ENCODE assay signal across 8 cellular contexts in genomic region chr1:169484107-169484506, GRCh38. TPM values are rescaled to one million over a fixed set of nuclear protein-coding genes. Genes with fewer than 3 reads are reported as not detected.
DNase-seq lines count a peak whose midpoint lies in the region; ATAC-seq and TF ChIP-seq lines count a peak whose summit lies in the region.

No MANE protein-coding gene starts in this region.

- ATAC-seq in PC-3 (0 out of 2 replicates have a peak, but pooled peaks have one; percentile 2), esophagus mucosa (peak; percentile 43), GM21423 (IDR thresholded peaks at IDR 0.05; ENCODE audit: unreplicated experiment) (no peak), HG03196 (IDR thresholded peaks at IDR 0.05; ENCODE audit: unreplicated experiment) (no peak)

- no peaks in the 10 kb centered on the region for H3K9me3 ChIP-seq in PC-3 (ENCODE audit: low read length)

- no TSS peak for BruUV-seq in PC-3 (replicated peaks; lab: Mats Ljungman, UMichigan)

- peak overlapping the region; percentile 88 for H3K4me2 ChIP-seq in PC-3 (ENCODE audit: low read length)

- H3F3A ChIP-seq in PC-3 (ENCODE audit: low read length, unreplicated experiment) = no peaks in the 10 kb centered on the region

- H3K79me2 ChIP-seq in PC-3 (ENCODE audit: low read length) = peaks cover 62% of the 10 kb centered on the region

- CTCF ChIA-PET in PC-3 (lab: Charles Lee) = no interaction called here

- 0 out of 2 replicates have a peak overlapping the region, but pooled peaks have one; percentile 5 for H2AFZ ChIP-seq in PC-3 (ENCODE audit: low read length)

- peak overlapping the region; percentile 78 for H3K4me3 ChIP-seq in HFF-Myc (replicated peaks; ENCODE audit: low read depth, low read length)
- peak overlapping the region; percentile 76 for H3K4me3 ChIP-seq in PC-3 (ENCODE audit: low read length)

- no peaks in the 10 kb centered on the region for H3K36me3 ChIP-seq in PC-3 (ENCODE audit: low read depth, low read length)

- H3K27ac ChIP-seq in PC-3 (ENCODE audit: low read length) = peak overlapping the region; percentile 1; the same call in 1 of the 2 replicates

- DNase-seq in HFF-Myc (ENCODE audit: extremely low read depth, low read depth) (no peak), PC-3 (peak; percentile 55), renal cortical epithelial cell (ENCODE audit: low read depth) (peak; percentile 38), H4 (ENCODE audit: low spot score) (no peak)
- no peak for DNase-seq in NK-92 treated with Interleukin-12 subunit alpha and Interleukin-12 subunit beta, amount 100 ng/mL, for 24 hours (lab: John Stamatoyannopoulos, UW)

- POLR2A ChIA-PET in PC-3 (lab: Charles Lee; ENCODE audit: unreplicated experiment) = no interaction called here

- H4K20me1 ChIP-seq in PC-3 (ENCODE audit: low read length) = peaks cover 17% of the 10 kb centered on the region; the same call in 1 of the 2 replicates

- no peaks in the 10 kb centered on the region for H3K27me3 ChIP-seq in PC-3 (ENCODE audit: low read length)

- H3K4me1 ChIP-seq in PC-3 (ENCODE audit: insufficient read depth, low read length) = peaks cover 54% of the 10 kb centered on the region

- TF ChIP-seq CTCF in HFF-Myc (IDR thresholded peaks at IDR 0.05; ENCODE audit: low read depth, low read length, missing control alignments) (no peak), PC-3 (conservative IDR thresholded peaks at IDR 0.05; ENCODE audit: low read depth, low read length) (no peak)

- H3K9ac ChIP-seq in PC-3 (ENCODE audit: low read length) = peak overlapping the region; percentile 77

- intact Hi-C loops in PC-3 (cut with micrococcal nuclease) = loop anchor here (10.0 kb wide), 1 partner anchor 311 kb away; the partner anchor contains the start of gene METTL18

- no peaks in the 10 kb centered on the region for H3K9me2 ChIP-seq in PC-3 (replicated peaks; ENCODE audit: low read length)

RNA-seq across cellular contexts. Expression of gene SLC19A2, which starts 1.6 kb away (rescaled TPM):
- total RNA-seq in PC-3 (2014; rRNA removed) = 8.6 and 11.0 TPM in 2 replicates
- 4.1 TPM for total RNA-seq in esophagus mucosa
- total RNA-seq in renal cortical epithelial cell = 11.9 and 29.9 TPM in 2 replicates
- 16.0 and 17.3 TPM in 2 replicates for total RNA-seq in H4 (2014; rRNA removed; shearing (Covaris generic))

RNA-seq across cellular contexts. Expression of gene CCDC181, which starts 56.8 kb away (rescaled TPM):
- total RNA-seq in PC-3 (2014; rRNA removed) (0.07 TPM in 1 of 2 replicates, not detected in the other), esophagus mucosa (not detected), renal cortical epithelial cell (3.8 and 6.0 TPM in 2 replicates)
- 1.1 and 1.7 TPM in 2 replicates for total RNA-seq in H4 (2014; rRNA removed; shearing (Covaris generic))

Comparison
In these comparisons a context has a peak if more than half of its experiments do, and no peak if none do; other contexts are left out.
1. DNase-seq: peak in PC-3 (single experiment) and renal cortical epithelial cell (single experiment); none in HFF-Myc (single experiment), NK-92 treated with Interleukin-12 subunit alpha and Interleukin-12 subunit beta, amount 100 ng/mL, for 24 hours (single experiment) and H4 (single experiment).
2. ATAC-seq: peak in PC-3 (single experiment) and esophagus mucosa (single experiment); none in GM21423 (single experiment) and HG03196 (single experiment).